15 cellular contexts compared by ENCODE assay signal in the genomic region with DNA sequence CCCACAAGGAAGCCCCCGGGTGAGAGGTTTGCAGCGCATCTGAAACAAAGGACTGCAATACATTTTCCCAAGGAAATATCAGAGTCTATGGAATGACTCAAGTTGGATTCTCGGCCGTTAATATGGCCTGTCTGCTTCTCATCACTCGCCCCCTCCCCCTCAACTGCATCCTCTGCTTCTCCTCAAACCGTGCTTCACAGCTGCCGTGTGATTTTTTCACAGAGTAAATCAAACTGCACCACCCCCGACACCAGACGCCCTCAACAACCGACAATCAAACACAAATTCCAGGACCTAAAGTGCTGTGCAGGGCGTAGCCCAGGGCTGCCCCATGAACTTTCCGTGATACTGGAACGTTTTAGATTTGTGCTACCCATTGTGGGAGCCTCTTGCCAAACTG.
DNase-seq lines count a peak whose midpoint lies in the region; ATAC-seq and TF ChIP-seq lines count a peak whose summit lies in the region.
"Had no signal": no experiment of that assay in that cellular context is flagged by ENCODE, and none has a peak within 500 bp of the region (broad histone marks: within the 10 kb centered on the region; RNA-seq: fewer than 3 reads in every experiment).

No MANE protein-coding gene starts in this region.

- no peaks in the 10 kb centered on the region for H3K9me3 ChIP-seq in HCT116 (ENCODE audit: control insufficient read depth in 1 of 2, insufficient read depth in 1 of 2, low read depth in 1 of 2, low read length in 2 of 2)
- H3K9me3 ChIP-seq in mesodermal cell (ENCODE audit: control insufficient read depth, low read length) = no peaks in the 10 kb centered on the region
- no peaks in the 10 kb centered on the region for H3K9me3 ChIP-seq in stomach smooth muscle (ENCODE audit: control insufficient read depth in 2 of 2, low read length in 2 of 2)

- H2AFZ ChIP-seq in HCT116 (ENCODE audit: low read depth, low read length, poor library complexity, severe bottlenecking) = no peak overlapping the region

- H3K4me3 ChIP-seq in HCT116 (replicated peaks in 1 of 2; ENCODE audit: low read depth in 1 of 2, low read length in 2 of 2) (no peak overlapping the region), mesodermal cell (ENCODE audit: extremely low read depth, insufficient read depth, low read length, poor library complexity, severe bottlenecking) (no peak overlapping the region), stomach smooth muscle (ENCODE audit: low read length in 2 of 2) (peak overlapping the region in 1 of 2 donors; percentile 3)
- H3K4me3 ChIP-seq: K562 had no signal

- no peak for TF ChIP-seq CTCF in HCT116 (IDR thresholded peaks at IDR 0.05 in 2 of 3, conservative IDR thresholded peaks at IDR 0.05 in 1 of 3; ENCODE audit: borderline replicate concordance in 1 of 3, insufficient read depth in 1 of 3, low read depth in 2 of 3, low read length in 2 of 3)

- WGBS in mesodermal cell (ENCODE audit: insufficient coverage in 2 of 2), 2 experiments = 74 to 83% methylated on average over 10 to 13 of the region's 13 CpGs

- H3K4me2 ChIP-seq in HCT116 (ENCODE audit: low read length) = no peak overlapping the region

- H3K27ac ChIP-seq in HCT116 (ENCODE audit: low read depth, low read length) (no peak overlapping the region), mesodermal cell (ENCODE audit: low read depth, low read length, severe bottlenecking) (peak overlapping the region; percentile 45), stomach smooth muscle (ENCODE audit: low read length) (peak overlapping the region; percentile 80)

- POLR2A ChIA-PET in HCT116 (lab: Charles Lee) = no interaction called here

- no peak for TF ChIP-seq POLR2A in HCT116 (IDR thresholded peaks at IDR 0.05; ENCODE audit: borderline replicate concordance, extremely low read depth, insufficient read depth, insufficient read length)

- H3K4me1 ChIP-seq in HCT116 (ENCODE audit: control insufficient read depth in 1 of 2, insufficient read depth in 2 of 2, low read length in 2 of 2) = no peaks in the 10 kb centered on the region
- H3K4me1 ChIP-seq in mesodermal cell (ENCODE audit: control insufficient read depth, insufficient read depth, low read length, poor library complexity, severe bottlenecking) = peaks cover 10% of the 10 kb centered on the region
- peaks cover 73% of the 10 kb centered on the region for H3K4me1 ChIP-seq in stomach smooth muscle (ENCODE audit: control insufficient read depth, insufficient read depth, low read length)

- DNase-seq in HCT116 (ENCODE audit: low read depth, low spot score) (no peak), amniotic epithelial cell (ENCODE audit: low read depth) (peak; percentile 90), NCI-H1417 (lab: John Stamatoyannopoulos, UW) (no peak)
- DNase-seq in activated CD4-positive, alpha-beta T cell treated with anti-CD3 and anti-CD28 coated beads for 48 hours = no peak
- DNase-seq in stimulated activated CD4-positive, alpha-beta T cell treated with anti-CD3 and anti-CD28 coated beads, Interleukin-4, amount 100 ng/mL, for 24 hours = no peak
- DNase-seq: CD4-positive, CD25-positive, alpha-beta regulatory T cell; DMS79; HFFc6; NCI-H446 treated with DMSO at 0.1 percent for 48 hours; NCI-H774; SHP77 had no signal

- no peaks in the 10 kb centered on the region for H3K36me3 ChIP-seq in HCT116 (ENCODE audit: control insufficient read depth in 1 of 2, insufficient read depth in 2 of 2, low read length in 2 of 2)
- H3K36me3 ChIP-seq in mesodermal cell (ENCODE audit: control insufficient read depth, insufficient read depth, low read length) = no peaks in the 10 kb centered on the region
- H3K36me3 ChIP-seq in stomach smooth muscle (ENCODE audit: control insufficient read depth in 2 of 2, insufficient read depth in 2 of 2, low read length in 2 of 2) = no peaks in the 10 kb centered on the region

- H4K20me1 ChIP-seq in HCT116 (ENCODE audit: insufficient read depth) = no peaks in the 10 kb centered on the region

- no peak for ATAC-seq in HCT116
- ATAC-seq: K562, Panc1 had no signal

- H3K9ac ChIP-seq in HCT116 (ENCODE audit: low read length) (no peak overlapping the region), stomach smooth muscle (ENCODE audit: low read length in 2 of 2) (no peak overlapping the region)

- TF ChIP-seq RAD21 in HCT116 (IDR thresholded peaks at IDR 0.05; ENCODE audit: low read depth) = no peak

- H3K9me2 ChIP-seq in HCT116 (ENCODE audit: insufficient read depth) = no peaks in the 10 kb centered on the region

- H3K27me3 ChIP-seq in HCT116 (ENCODE audit: insufficient read depth, low read length) = no peaks in the 10 kb centered on the region
- H3K27me3 ChIP-seq in stomach smooth muscle (ENCODE audit: control insufficient read depth in 1 of 2, insufficient read depth in 2 of 2, low read length in 2 of 2) = no peaks in the 10 kb centered on the region

- H3K79me2 ChIP-seq in HCT116 (ENCODE audit: insufficient read depth, low read length) = no peaks in the 10 kb centered on the region

- CTCF ChIA-PET in HCT116 (lab: Charles Lee) = interaction anchor here (0.8 kb wide), 1 partner anchor 177 kb away, joined by 3 read pairs; no protein-coding TSS in a partner anchor

- intact Hi-C loops in HCT116 (cut with micrococcal nuclease) = loop anchor here (10.0 kb wide), 1 partner anchor 322 kb away; no protein-coding TSS in a partner anchor

- RAD21 ChIA-PET in HCT116 (lab: Charles Lee; ENCODE audit: low non-redundant PET in 1 of 2, low total read pairs in 2 of 2, uncharacterized antibody in 2 of 2, unreplicated experiment in 2 of 2) = no interaction called here

- BruUV-seq in HCT116 (replicated peaks; lab: Mats Ljungman, UMichigan) = TSS peak; percentile 32

TF ChIP-seq in HCT116, 20 proteins besides CTCF, POLR2A, EP300 and RAD21:
- TF ChIP-seq YY1 (IDR thresholded peaks at IDR 0.05; ENCODE audit: extremely low read depth, insufficient replicate concordance, low read depth, low read length) (no peak), POLR2AphosphoS5 (IDR thresholded peaks at IDR 0.05; ENCODE audit: low read depth, low read length) (no peak), EZH2 (IDR thresholded peaks at IDR 0.05) (no peak), JUND (IDR thresholded peaks at IDR 0.05) (no peak), ZNF274 (IDR thresholded peaks at IDR 0.05; ENCODE audit: low read depth, low read length) (no peak), MAX (IDR thresholded peaks at IDR 0.05) (no peak), CEBPB (IDR thresholded peaks at IDR 0.05; ENCODE audit: low read depth) (no peak), SIN3A (IDR thresholded peaks at IDR 0.05; ENCODE audit: low read depth) (no peak), REST (IDR thresholded peaks at IDR 0.05; ENCODE audit: low read depth) (no peak), SP1 (IDR thresholded peaks at IDR 0.05; ENCODE audit: low read depth) (no peak), FOSL1 (IDR thresholded peaks at IDR 0.05; ENCODE audit: low read depth) (no peak), CBX3 (IDR thresholded peaks at IDR 0.05; ENCODE audit: low read depth) (no peak), EZH2phosphoT487 (IDR thresholded peaks at IDR 0.05; ENCODE audit: borderline replicate concordance) (no peak), ZFX (IDR thresholded peaks at IDR 0.05) (no peak), ELF1 (IDR thresholded peaks at IDR 0.05; ENCODE audit: borderline replicate concordance, low read depth) (no peak)
- TF ChIP-seq, protein P1, sequence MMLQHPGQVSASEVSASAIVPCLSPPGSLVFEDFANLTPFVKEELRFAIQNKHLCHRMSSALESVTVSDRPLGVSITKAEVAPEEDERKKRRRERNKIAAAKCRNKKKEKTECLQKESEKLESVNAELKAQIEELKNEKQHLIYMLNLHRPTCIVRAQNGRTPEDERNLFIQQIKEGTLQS (IDR thresholded peaks at IDR 0.05) = no peak
